ENCODE assay signal across 1 cellular context in the genomic region with DNA sequence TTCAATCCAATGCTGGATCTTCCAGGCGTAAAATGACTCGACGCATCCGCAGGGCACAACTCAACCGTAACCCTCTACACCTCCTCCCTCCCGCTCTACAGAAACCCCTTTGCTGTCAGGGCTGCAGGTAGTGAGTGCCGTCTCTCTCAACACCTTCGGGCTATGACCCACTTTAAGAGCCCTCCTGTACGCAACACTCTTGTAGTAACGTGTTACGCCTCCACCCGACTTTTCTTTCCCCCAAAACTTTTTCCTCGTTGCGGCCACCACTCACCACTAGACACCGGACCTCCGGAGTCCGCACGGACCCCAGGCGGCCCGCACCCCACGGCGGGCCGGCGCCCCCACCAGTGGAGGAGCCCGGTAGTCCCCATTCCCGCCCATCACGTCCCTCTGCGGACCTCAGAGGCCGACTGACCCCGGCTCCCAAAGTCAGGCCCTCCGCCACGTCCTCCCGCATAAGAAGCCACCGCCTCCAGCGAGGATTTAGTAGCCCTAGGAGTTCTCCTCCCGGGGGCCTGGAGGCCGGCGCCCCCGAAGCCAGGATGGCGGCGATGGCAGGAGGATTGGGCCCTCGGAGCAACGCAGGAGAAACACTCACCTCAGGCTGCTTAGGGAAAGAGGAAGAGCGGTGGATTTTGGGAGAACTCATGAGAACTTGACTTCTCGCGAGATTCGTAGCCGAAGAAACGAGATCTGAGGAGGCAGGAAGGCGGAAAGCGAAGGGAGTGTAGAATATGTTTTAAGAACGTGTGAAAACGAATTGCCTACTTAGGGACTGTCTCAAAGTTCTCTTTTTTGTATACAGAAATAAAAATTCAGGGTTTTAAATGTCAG.
TF ChIP-seq lines count a peak whose summit lies in the region.

A gene (minus strand): TSS at position 609 of the 837 bp plus-strand sequence.

TF ChIP-seq in K562, 482 proteins besides CTCF, POLR2A, EP300 and RAD21 (continued from another document):
- TF ChIP-seq, protein P1, sequence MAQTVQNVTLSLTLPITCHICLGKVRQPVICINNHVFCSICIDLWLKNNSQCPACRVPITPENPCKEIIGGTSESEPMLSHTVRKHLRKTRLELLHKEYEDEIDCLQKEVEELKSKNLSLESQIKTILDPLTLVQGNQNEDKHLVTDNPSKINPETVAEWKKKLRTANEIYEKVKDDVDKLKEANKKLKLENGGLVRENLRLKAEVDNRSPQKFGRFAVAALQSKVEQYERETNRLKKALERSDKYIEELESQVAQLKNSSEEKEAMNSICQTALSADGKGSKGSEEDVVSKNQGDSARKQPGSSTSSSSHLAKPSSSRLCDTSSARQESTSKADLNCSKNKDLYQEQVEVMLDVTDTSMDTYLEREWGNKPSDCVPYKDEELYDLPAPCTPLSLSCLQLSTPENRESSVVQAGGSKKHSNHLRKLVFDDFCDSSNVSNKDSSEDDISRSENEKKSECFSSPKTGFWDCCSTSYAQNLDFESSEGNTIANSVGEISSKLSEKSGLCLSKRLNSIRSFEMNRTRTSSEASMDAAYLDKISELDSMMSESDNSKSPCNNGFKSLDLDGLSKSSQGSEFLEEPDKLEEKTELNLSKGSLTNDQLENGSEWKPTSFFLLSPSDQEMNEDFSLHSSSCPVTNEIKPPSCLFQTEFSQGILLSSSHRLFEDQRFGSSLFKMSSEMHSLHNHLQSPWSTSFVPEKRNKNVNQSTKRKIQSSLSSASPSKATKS (CRISPR knock-in tag; IDR thresholded peaks at IDR 0.05), result no peak
- TF ChIP-seq, protein P2, sequence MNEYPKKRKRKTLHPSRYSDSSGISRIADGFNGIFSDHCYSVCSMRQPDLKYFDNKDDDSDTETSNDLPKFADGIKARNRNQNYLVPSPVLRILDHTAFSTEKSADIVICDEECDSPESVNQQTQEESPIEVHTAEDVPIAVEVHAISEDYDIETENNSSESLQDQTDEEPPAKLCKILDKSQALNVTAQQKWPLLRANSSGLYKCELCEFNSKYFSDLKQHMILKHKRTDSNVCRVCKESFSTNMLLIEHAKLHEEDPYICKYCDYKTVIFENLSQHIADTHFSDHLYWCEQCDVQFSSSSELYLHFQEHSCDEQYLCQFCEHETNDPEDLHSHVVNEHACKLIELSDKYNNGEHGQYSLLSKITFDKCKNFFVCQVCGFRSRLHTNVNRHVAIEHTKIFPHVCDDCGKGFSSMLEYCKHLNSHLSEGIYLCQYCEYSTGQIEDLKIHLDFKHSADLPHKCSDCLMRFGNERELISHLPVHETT (CRISPR knock-in tag; conservative IDR thresholded peaks at IDR 0.05 in 1 of 2, IDR thresholded peaks at IDR 0.05 in 1 of 2), result 0 out of 4 replicates have a peak, but pooled peaks of 1 of the 2 experiments have one; percentile 22
- TF ChIP-seq LARP7 (IDR thresholded peaks at IDR 0.05) (no peak), ILK (tag; IDR thresholded peaks at IDR 0.05; ENCODE audit: borderline replicate concordance, low read depth) (no peak), ZC3H4 (CRISPR knock-in tag; IDR thresholded peaks at IDR 0.05; ENCODE audit: borderline replicate concordance) (no peak), GTF2F1 (IDR thresholded peaks at IDR 0.05; ENCODE audit: low read depth, low read length) (no peak), ERF (CRISPR knock-in tag; IDR thresholded peaks at IDR 0.05) (no peak), MYNN (IDR thresholded peaks at IDR 0.05) (no peak), MYNN (CRISPR knock-in tag; IDR thresholded peaks at IDR 0.05) (no peak), TBL1XR1 (IDR thresholded peaks at IDR 0.05; ENCODE audit: low read length in 2 of 2) (peak in 1 of 2 experiments; percentile 80; a peak in 2 of 4 replicates), ZNF717 (CRISPR knock-in tag; IDR thresholded peaks at IDR 0.05) (no peak), HDAC8 (tag; IDR thresholded peaks at IDR 0.05) (no peak), FOXA1 (IDR thresholded peaks at IDR 0.05; ENCODE audit: borderline replicate concordance) (no peak), ZNF780A (CRISPR knock-in tag; IDR thresholded peaks at IDR 0.05) (no peak), DPF2 (IDR thresholded peaks at IDR 0.05) (no peak), TAF7 (tag; IDR thresholded peaks at IDR 0.05) (peak; percentile 99), NR2C1 (IDR thresholded peaks at IDR 0.05) (no peak), NR2C1 (tag; IDR thresholded peaks at IDR 0.05) (no peak), POU5F1 (IDR thresholded peaks at IDR 0.05; ENCODE audit: borderline replicate concordance, low read depth, low read length, partially characterized antibody) (no peak), GTF2E2 (tag; IDR thresholded peaks at IDR 0.05) (peak; percentile 96), SRSF3 (IDR thresholded peaks at IDR 0.05; ENCODE audit: insufficient read depth, low read length) (no peak), HDAC3 (IDR thresholded peaks at IDR 0.05; ENCODE audit: borderline replicate concordance, partially characterized antibody) (peak; percentile 52), GABPA (tag; conservative IDR thresholded peaks at IDR 0.05; ENCODE audit: low read depth) (no peak), HNRNPK (IDR thresholded peaks at IDR 0.05; ENCODE audit: low read depth, low read length, poor library complexity, severe bottlenecking) (no peak), PHF21A (IDR thresholded peaks at IDR 0.05; ENCODE audit: borderline replicate concordance, low read depth) (no peak), RAD51 (IDR thresholded peaks at IDR 0.05; ENCODE audit: borderline replicate concordance, low read depth) (no peak), CSDE1 (IDR thresholded peaks at IDR 0.05) (no peak), HCFC1 (IDR thresholded peaks at IDR 0.05; ENCODE audit: low read depth, low read length) (peak; percentile 49), ATF1 (CRISPR knock-in tag; IDR thresholded peaks at IDR 0.05) (no peak), ATF1 (tag; IDR thresholded peaks at IDR 0.05) (0 out of 2 replicates have a peak, but pooled peaks have one; percentile 13), ZNF274 (IDR thresholded peaks at IDR 0.05; ENCODE audit: borderline replicate concordance, low read depth, low read length) (no peak), KLF10 (CRISPR knock-in tag; IDR thresholded peaks at IDR 0.05) (no peak), RBFOX2 (IDR thresholded peaks at IDR 0.05; ENCODE audit: low read depth, low read length) (peak; percentile 99), TAL1 (IDR thresholded peaks at IDR 0.05) (no peak)
- TF ChIP-seq, protein P3, sequence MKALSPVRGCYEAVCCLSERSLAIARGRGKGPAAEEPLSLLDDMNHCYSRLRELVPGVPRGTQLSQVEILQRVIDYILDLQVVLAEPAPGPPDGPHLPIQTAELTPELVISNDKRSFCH (CRISPR knock-in tag; IDR thresholded peaks at IDR 0.05), result no peak
- TF ChIP-seq, protein P3 (tag; IDR thresholded peaks at IDR 0.05), result no peak
- TF ChIP-seq, protein P4, sequence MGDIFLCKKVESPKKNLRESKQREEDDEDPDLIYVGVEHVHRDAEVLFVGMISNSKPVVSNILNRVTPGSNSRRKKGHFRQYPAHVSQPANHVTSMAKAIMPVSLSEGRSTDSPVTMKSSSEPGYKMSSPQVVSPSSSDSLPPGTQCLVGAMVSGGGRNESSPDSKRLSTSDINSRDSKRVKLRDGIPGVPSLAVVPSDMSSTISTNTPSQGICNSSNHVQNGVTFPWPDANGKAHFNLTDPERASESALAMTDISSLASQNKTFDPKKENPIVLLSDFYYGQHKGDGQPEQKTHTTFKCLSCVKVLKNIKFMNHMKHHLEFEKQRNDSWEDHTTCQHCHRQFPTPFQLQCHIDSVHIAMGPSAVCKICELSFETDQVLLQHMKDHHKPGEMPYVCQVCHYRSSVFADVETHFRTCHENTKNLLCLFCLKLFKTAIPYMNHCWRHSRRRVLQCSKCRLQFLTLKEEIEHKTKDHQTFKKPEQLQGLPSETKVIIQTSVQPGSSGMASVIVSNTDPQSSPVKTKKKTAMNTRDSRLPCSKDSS (IDR thresholded peaks at IDR 0.05; ENCODE audit: low read depth, partially characterized antibody), result no peak
- TF ChIP-seq, protein P5, sequence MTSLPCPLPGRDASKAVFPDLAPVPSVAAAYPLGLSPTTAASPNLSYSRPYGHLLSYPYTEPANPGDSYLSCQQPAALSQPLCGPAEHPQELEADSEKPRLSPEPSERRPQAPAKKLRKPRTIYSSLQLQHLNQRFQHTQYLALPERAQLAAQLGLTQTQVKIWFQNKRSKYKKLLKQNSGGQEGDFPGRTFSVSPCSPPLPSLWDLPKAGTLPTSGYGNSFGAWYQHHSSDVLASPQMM (CRISPR knock-in tag; IDR thresholded peaks at IDR 0.05), result no peak
- TF ChIP-seq, protein P6, sequence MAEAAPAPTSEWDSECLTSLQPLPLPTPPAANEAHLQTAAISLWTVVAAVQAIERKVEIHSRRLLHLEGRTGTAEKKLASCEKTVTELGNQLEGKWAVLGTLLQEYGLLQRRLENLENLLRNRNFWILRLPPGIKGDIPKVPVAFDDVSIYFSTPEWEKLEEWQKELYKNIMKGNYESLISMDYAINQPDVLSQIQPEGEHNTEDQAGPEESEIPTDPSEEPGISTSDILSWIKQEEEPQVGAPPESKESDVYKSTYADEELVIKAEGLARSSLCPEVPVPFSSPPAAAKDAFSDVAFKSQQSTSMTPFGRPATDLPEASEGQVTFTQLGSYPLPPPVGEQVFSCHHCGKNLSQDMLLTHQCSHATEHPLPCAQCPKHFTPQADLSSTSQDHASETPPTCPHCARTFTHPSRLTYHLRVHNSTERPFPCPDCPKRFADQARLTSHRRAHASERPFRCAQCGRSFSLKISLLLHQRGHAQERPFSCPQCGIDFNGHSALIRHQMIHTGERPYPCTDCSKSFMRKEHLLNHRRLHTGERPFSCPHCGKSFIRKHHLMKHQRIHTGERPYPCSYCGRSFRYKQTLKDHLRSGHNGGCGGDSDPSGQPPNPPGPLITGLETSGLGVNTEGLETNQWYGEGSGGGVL (CRISPR knock-in tag; IDR thresholded peaks at IDR 0.05), result no peak
- TF ChIP-seq, protein P7, sequence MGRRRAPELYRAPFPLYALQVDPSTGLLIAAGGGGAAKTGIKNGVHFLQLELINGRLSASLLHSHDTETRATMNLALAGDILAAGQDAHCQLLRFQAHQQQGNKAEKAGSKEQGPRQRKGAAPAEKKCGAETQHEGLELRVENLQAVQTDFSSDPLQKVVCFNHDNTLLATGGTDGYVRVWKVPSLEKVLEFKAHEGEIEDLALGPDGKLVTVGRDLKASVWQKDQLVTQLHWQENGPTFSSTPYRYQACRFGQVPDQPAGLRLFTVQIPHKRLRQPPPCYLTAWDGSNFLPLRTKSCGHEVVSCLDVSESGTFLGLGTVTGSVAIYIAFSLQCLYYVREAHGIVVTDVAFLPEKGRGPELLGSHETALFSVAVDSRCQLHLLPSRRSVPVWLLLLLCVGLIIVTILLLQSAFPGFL (CRISPR knock-in tag; IDR thresholded peaks at IDR 0.05), result no peak
- TF ChIP-seq, protein P8, sequence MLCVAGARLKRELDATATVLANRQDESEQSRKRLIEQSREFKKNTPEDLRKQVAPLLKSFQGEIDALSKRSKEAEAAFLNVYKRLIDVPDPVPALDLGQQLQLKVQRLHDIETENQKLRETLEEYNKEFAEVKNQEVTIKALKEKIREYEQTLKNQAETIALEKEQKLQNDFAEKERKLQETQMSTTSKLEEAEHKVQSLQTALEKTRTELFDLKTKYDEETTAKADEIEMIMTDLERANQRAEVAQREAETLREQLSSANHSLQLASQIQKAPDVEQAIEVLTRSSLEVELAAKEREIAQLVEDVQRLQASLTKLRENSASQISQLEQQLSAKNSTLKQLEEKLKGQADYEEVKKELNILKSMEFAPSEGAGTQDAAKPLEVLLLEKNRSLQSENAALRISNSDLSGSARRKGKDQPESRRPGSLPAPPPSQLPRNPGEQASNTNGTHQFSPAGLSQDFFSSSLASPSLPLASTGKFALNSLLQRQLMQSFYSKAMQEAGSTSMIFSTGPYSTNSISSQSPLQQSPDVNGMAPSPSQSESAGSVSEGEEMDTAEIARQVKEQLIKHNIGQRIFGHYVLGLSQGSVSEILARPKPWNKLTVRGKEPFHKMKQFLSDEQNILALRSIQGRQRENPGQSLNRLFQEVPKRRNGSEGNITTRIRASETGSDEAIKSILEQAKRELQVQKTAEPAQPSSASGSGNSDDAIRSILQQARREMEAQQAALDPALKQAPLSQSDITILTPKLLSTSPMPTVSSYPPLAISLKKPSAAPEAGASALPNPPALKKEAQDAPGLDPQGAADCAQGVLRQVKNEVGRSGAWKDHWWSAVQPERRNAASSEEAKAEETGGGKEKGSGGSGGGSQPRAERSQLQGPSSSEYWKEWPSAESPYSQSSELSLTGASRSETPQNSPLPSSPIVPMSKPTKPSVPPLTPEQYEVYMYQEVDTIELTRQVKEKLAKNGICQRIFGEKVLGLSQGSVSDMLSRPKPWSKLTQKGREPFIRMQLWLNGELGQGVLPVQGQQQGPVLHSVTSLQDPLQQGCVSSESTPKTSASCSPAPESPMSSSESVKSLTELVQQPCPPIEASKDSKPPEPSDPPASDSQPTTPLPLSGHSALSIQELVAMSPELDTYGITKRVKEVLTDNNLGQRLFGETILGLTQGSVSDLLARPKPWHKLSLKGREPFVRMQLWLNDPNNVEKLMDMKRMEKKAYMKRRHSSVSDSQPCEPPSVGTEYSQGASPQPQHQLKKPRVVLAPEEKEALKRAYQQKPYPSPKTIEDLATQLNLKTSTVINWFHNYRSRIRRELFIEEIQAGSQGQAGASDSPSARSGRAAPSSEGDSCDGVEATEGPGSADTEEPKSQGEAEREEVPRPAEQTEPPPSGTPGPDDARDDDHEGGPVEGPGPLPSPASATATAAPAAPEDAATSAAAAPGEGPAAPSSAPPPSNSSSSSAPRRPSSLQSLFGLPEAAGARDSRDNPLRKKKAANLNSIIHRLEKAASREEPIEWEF (CRISPR knock-in tag; IDR thresholded peaks at IDR 0.05), result no peak
- TF ChIP-seq, protein P9, sequence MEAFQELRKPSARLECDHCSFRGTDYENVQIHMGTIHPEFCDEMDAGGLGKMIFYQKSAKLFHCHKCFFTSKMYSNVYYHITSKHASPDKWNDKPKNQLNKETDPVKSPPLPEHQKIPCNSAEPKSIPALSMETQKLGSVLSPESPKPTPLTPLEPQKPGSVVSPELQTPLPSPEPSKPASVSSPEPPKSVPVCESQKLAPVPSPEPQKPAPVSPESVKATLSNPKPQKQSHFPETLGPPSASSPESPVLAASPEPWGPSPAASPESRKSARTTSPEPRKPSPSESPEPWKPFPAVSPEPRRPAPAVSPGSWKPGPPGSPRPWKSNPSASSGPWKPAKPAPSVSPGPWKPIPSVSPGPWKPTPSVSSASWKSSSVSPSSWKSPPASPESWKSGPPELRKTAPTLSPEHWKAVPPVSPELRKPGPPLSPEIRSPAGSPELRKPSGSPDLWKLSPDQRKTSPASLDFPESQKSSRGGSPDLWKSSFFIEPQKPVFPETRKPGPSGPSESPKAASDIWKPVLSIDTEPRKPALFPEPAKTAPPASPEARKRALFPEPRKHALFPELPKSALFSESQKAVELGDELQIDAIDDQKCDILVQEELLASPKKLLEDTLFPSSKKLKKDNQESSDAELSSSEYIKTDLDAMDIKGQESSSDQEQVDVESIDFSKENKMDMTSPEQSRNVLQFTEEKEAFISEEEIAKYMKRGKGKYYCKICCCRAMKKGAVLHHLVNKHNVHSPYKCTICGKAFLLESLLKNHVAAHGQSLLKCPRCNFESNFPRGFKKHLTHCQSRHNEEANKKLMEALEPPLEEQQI (IDR thresholded peaks at IDR 0.05), result peak; percentile 38
TF ChIP-seq in K562: peak in this region for 90.
